In the genomic region with DNA sequence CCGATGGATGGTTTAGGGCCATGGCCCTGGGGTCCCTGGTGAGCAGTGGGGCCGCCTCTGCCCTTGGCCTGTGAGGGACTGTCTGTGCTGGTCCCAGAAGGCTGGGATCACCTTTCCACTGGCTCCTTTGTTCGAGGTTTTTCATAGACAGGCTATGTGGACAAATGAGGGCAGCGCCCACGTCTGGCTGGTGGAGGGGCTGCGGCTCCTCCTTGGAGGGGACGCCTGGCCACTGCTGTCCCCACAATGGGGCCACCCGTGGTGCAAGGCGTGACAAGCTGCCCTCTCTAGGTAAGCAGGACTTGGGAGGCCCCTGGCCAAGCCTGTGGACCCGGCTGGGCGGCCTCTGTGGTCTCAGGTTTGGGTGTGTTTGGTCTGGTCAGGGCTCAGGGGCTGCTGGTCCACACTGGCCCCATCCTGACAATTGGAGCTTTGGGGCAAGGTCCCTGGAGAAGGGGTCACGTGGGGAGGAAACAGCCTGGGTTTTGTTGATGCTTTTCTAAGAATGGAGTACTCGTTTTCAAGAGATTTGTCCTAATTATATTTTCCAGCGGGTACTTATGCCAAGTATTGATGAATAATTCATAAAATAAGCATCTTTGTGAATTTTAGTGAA, we compare ENCODE assay signal across 9 cellular contexts. TPM values are rescaled to one million over a fixed set of nuclear protein-coding genes. Genes with fewer than 3 reads are reported as not detected.
DNase-seq lines count a peak whose midpoint lies in the region; ATAC-seq and TF ChIP-seq lines count a peak whose summit lies in the region.
"Had no signal": no experiment of that assay in that cellular context is flagged by ENCODE, and none has a peak within 500 bp of the region (broad histone marks: within the 10 kb centered on the region; RNA-seq: fewer than 3 reads in every experiment).

No MANE protein-coding gene starts in this region.

- H3K4me1 ChIP-seq in mesendoderm (ENCODE audit: control insufficient read depth, low read depth, low read length): no peaks in the 10 kb centered on the region

- H3K23ac ChIP-seq in mesendoderm (ENCODE audit: low read length): no peak overlapping the region

- no CpG with 5 or more reads among the region's 14 CpGs for WGBS in mesendoderm (ENCODE audit: extremely low coverage, insufficient coverage, low lambda C conversion rate)

- peaks cover 8% of the 10 kb centered on the region for H3K27me3 Mint-ChIP-seq in activated T-helper 1 cell treated with anti-CD3 and anti-CD28 coated beads, Interleukin-12 subunit alpha, Interleukin-12 subunit beta, Interleukin-2, Interleukin-4 antibody, amounts not matched to agents 30 ng/mL and 10 ng/mL and 1 ng/mL, durations not matched to agents 14 hours and 24 hours and 36 hours (ENCODE audit: insufficient read depth)

- no peak overlapping the region for H3K4me3 Mint-ChIP-seq in activated T-helper 1 cell treated with anti-CD3 and anti-CD28 coated beads, Interleukin-12 subunit alpha, Interleukin-12 subunit beta, Interleukin-2, Interleukin-4 antibody, amounts not matched to agents 30 ng/mL and 10 ng/mL and 1 ng/mL, durations not matched to agents 14 hours and 24 hours and 36 hours

- TF ChIP-seq CTCF in C4-2B (conservative IDR thresholded peaks at IDR 0.05): no peak
- TF ChIP-seq CTCF in NB4 (IDR thresholded peaks at IDR 0.05; ENCODE audit: low read depth, low read length): peak; percentile 14
- peak; percentile 54 for TF ChIP-seq CTCF in VCaP (conservative IDR thresholded peaks at IDR 0.05)

- H3K27ac ChIP-seq in C4-2B: peak overlapping the region; percentile 43; the same call in 1 of the 2 replicates
- peak overlapping the region; percentile 60 for H3K27ac ChIP-seq in VCaP
- no peak overlapping the region for H3K27ac ChIP-seq in mesendoderm (ENCODE audit: low read depth, low read length)

- no peak overlapping the region for H2BK5ac ChIP-seq in mesendoderm (ENCODE audit: low read length)

- no peak for TF ChIP-seq POLR2A in NB4 (IDR thresholded peaks at IDR 0.05; ENCODE audit: extremely low read depth, insufficient read length)

- H3K4me3 ChIP-seq in NB4 (ENCODE audit: low read depth, low read length) (no peak overlapping the region), mesendoderm (ENCODE audit: low read length) (no peak overlapping the region)

- DNase-seq in NB4 (ENCODE audit: low read depth) (no peak), mesendoderm (peak; percentile 71), HK-2 (ENCODE audit: unreplicated experiment) (no peak), CD1c-positive myeloid dendritic cell (ENCODE audit: extremely low spot score) (no peak)
- DNase-seq in activated T-helper 1 cell treated with anti-CD3 and anti-CD28 coated beads, Interleukin-12 subunit alpha, Interleukin-12 subunit beta, Interleukin-2, Interleukin-4 antibody, amounts not matched to agents 30 ng/mL and 10 ng/mL and 1 ng/mL, durations not matched to agents 14 hours and 24 hours and 36 hours (ENCODE audit: low spot score): no peak
- DNase-seq: stimulated activated naive CD8-positive, alpha-beta T cell treated with anti-CD3 and anti-CD28 coated beads, Interleukin-15, Interleukin-2, amounts not matched to agents 100 U/mL and 50 U/mL, for 24 hours had no signal

- H3K36me3 Mint-ChIP-seq in activated T-helper 1 cell treated with anti-CD3 and anti-CD28 coated beads, Interleukin-12 subunit alpha, Interleukin-12 subunit beta, Interleukin-2, Interleukin-4 antibody, amounts not matched to agents 30 ng/mL and 10 ng/mL and 1 ng/mL, durations not matched to agents 14 hours and 24 hours and 36 hours (ENCODE audit: low read depth): no peaks in the 10 kb centered on the region

- no peak overlapping the region for H3K4ac ChIP-seq in mesendoderm (ENCODE audit: low read depth, low read length)

- no peaks in the 10 kb centered on the region for H3K79me1 ChIP-seq in mesendoderm (ENCODE audit: low read length)

- H3K18ac ChIP-seq in mesendoderm (ENCODE audit: low read length): no peak overlapping the region

- intact Hi-C loops in activated T-helper 1 cell treated with anti-CD3 and anti-CD28 coated beads, Interleukin-12 subunit alpha, Interleukin-12 subunit beta, Interleukin-2, Interleukin-4 antibody, amounts not matched to agents 30 ng/mL and 10 ng/mL and 1 ng/mL, durations not matched to agents 14 hours and 24 hours and 36 hours (cut with micrococcal nuclease): no loop called here

- no peaks in the 10 kb centered on the region for H3K4me1 Mint-ChIP-seq in activated T-helper 1 cell treated with anti-CD3 and anti-CD28 coated beads, Interleukin-12 subunit alpha, Interleukin-12 subunit beta, Interleukin-2, Interleukin-4 antibody, amounts not matched to agents 30 ng/mL and 10 ng/mL and 1 ng/mL, durations not matched to agents 14 hours and 24 hours and 36 hours (ENCODE audit: low read depth)

- H3K27me3 ChIP-seq in mesendoderm (ENCODE audit: insufficient read depth, low read length, poor library complexity): no peaks in the 10 kb centered on the region

- no peak overlapping the region for H2AK5ac ChIP-seq in mesendoderm (ENCODE audit: low read length)

- H3K4me2 ChIP-seq in mesendoderm (ENCODE audit: low read length): no peak overlapping the region

- H3K79me2 ChIP-seq in mesendoderm (ENCODE audit: control insufficient read depth, insufficient read depth, low read length): no peaks in the 10 kb centered on the region

- no peak overlapping the region for H3K27ac Mint-ChIP-seq in activated T-helper 1 cell treated with anti-CD3 and anti-CD28 coated beads, Interleukin-12 subunit alpha, Interleukin-12 subunit beta, Interleukin-2, Interleukin-4 antibody, amounts not matched to agents 30 ng/mL and 10 ng/mL and 1 ng/mL, durations not matched to agents 14 hours and 24 hours and 36 hours

- no peak overlapping the region for H2BK120ac ChIP-seq in mesendoderm (ENCODE audit: low read depth, low read length)

- H4K5ac ChIP-seq in mesendoderm (ENCODE audit: low read length): no peak overlapping the region

- no peak overlapping the region for H4K8ac ChIP-seq in mesendoderm (ENCODE audit: low read depth, low read length)

- H3K56ac ChIP-seq in mesendoderm (ENCODE audit: low read length): peak overlapping the region; percentile 44

- peaks cover 4% of the 10 kb centered on the region for H3K9me3 Mint-ChIP-seq in activated T-helper 1 cell treated with anti-CD3 and anti-CD28 coated beads, Interleukin-12 subunit alpha, Interleukin-12 subunit beta, Interleukin-2, Interleukin-4 antibody, amounts not matched to agents 30 ng/mL and 10 ng/mL and 1 ng/mL, durations not matched to agents 14 hours and 24 hours and 36 hours

- no peak overlapping the region for H3K9ac ChIP-seq in mesendoderm (ENCODE audit: low read length)

- H3K36me3 ChIP-seq in mesendoderm (ENCODE audit: control insufficient read depth, insufficient read depth, low read length): no peaks in the 10 kb centered on the region

- no peak for ATAC-seq in GM19452 (IDR thresholded peaks at IDR 0.05; ENCODE audit: unreplicated experiment)

- no peak overlapping the region for H2BK15ac ChIP-seq in mesendoderm (replicated peaks; ENCODE audit: low read depth)

RNA-seq across cellular contexts. Expression of a gene that starts 33.3 kb away (rescaled TPM):
- polyA plus RNA-seq in mesendoderm (2013, experiment 1 of 2): 2.9 TPM
- polyA plus RNA-seq in mesendoderm (2013, experiment 2 of 2): 3.2 TPM
- 0.42 TPM in 1 of 2 replicates, not detected in the other for total RNA-seq in activated T-helper 1 cell treated with anti-CD3 and anti-CD28 coated beads, Interleukin-12 subunit alpha, Interleukin-12 subunit beta, Interleukin-2, Interleukin-4 antibody, amounts not matched to agents 30 ng/mL and 10 ng/mL and 1 ng/mL, durations not matched to agents 14 hours and 24 hours and 36 hours
